1 cellular context compared by ENCODE assay signal in genomic region chr18:49523580-49524093, GRCh38.
TF ChIP-seq lines count a peak whose summit lies in the region.

No MANE protein-coding gene starts in this region.

TF ChIP-seq in HEK293, 187 proteins besides CTCF, POLR2A, EP300 and RAD21 (continued from another document):
- TF ChIP-seq REST (tag by site-specific recombination; IDR thresholded peaks at IDR 0.05) (peak; percentile 73), ZNF558 (tag by site-specific recombination; IDR thresholded peaks at IDR 0.05) (peak; percentile 58; the same call in 1 of the 2 replicates), GLI2 (tag by site-specific recombination; IDR thresholded peaks at IDR 0.05; ENCODE audit: borderline replicate concordance, low read depth) (peak; percentile 57; the same call in 1 of the 2 replicates), ZXDB (tag by site-specific recombination; IDR thresholded peaks at IDR 0.05) (peak; percentile 61; the same call in 1 of the 2 replicates), ZNF394 (tag by site-specific recombination; IDR thresholded peaks at IDR 0.05; ENCODE audit: borderline replicate concordance) (peak; percentile 90), RBAK (tag by site-specific recombination; IDR thresholded peaks at IDR 0.05) (peak; percentile 53; the same call in 1 of the 2 replicates), ZNF610 (tag by site-specific recombination; IDR thresholded peaks at IDR 0.05; ENCODE audit: borderline replicate concordance) (0 out of 2 replicates have a peak, but pooled peaks have one; percentile 31), ZNF354C (tag by site-specific recombination; IDR thresholded peaks at IDR 0.05; ENCODE audit: borderline replicate concordance, low read depth) (0 out of 2 replicates have a peak, but pooled peaks have one; percentile 47), ZNF623 (tag by site-specific recombination; IDR thresholded peaks at IDR 0.05) (peak; percentile 71), ZNF433 (tag by site-specific recombination; IDR thresholded peaks at IDR 0.05; ENCODE audit: low read depth) (0 out of 2 replicates have a peak, but pooled peaks have one; percentile 17), ZNF518A (tag by site-specific recombination; conservative IDR thresholded peaks at IDR 0.05; ENCODE audit: low read depth) (peak; percentile 83), ZNF791 (tag by site-specific recombination; IDR thresholded peaks at IDR 0.05) (peak; percentile 74; the same call in 1 of the 2 replicates), KLF7 (tag by site-specific recombination; IDR thresholded peaks at IDR 0.05; ENCODE audit: borderline replicate concordance) (peak; percentile 56; the same call in 1 of the 2 replicates), ZNF530 (tag by site-specific recombination; IDR thresholded peaks at IDR 0.05; ENCODE audit: low read depth) (0 out of 2 replicates have a peak, but pooled peaks have one; percentile 66), ZNF555 (tag by site-specific recombination; conservative IDR thresholded peaks at IDR 0.05) (peak; percentile 73), ZNF629 (tag by site-specific recombination; IDR thresholded peaks at IDR 0.05) (peak; percentile 29; the same call in 1 of the 2 replicates)
- TF ChIP-seq, protein P1, sequence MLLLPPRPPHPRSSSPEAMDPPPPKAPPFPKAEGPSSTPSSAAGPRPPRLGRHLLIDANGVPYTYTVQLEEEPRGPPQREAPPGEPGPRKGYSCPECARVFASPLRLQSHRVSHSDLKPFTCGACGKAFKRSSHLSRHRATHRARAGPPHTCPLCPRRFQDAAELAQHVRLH (tag by site-specific recombination; IDR thresholded peaks at IDR 0.05), result 0 out of 2 replicates have a peak, but pooled peaks have one; percentile 37
TF ChIP-seq in HEK293: peak in this region for 31; not testable (repeated sequence) for 156.
